28 cellular contexts compared by ENCODE assay signal in the genomic region with DNA sequence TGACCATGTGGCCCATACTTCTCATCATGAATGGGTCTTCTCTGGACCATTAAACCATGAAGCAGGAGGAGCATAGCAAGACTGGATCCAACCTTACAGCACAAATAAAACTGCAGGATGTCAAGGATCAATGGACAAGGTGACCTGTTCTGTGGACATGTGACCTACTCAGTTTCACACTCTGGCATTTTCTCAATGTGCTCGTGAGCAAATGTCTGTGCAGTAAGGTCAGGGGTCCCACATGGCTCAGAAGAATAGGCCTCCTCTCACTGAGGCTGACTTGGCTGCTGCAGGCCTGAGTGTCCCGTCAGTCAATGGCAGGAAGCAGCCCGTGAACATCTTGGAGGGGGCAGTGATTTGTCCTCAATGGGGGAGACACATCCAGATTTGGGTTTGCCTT.
A peak's percentile ranks its signal among the peaks of the same experiment; 100 is the strongest.
DNase-seq lines count a peak whose midpoint lies in the region; ATAC-seq and TF ChIP-seq lines count a peak whose summit lies in the region.
"Had no signal": no experiment of that assay in that cellular context is flagged by ENCODE, and none has a peak within 500 bp of the region (broad histone marks: within the 10 kb centered on the region; RNA-seq: fewer than 3 reads in every experiment).

No MANE protein-coding gene starts in this region.

- H3K4me1 ChIP-seq in CD4-positive, alpha-beta memory T cell (ENCODE audit: insufficient read depth, low read length): peaks cover 35% of the 10 kb centered on the region
- H3K4me1 ChIP-seq in effector memory CD4-positive, alpha-beta T cell (ENCODE audit: control insufficient read depth, insufficient read depth, low read length, poor library complexity, severe bottlenecking): peaks cover 7% of the 10 kb centered on the region
- peaks cover 0 to 17% of the 10 kb centered on the region in 2 donors for H3K4me1 ChIP-seq in naive thymus-derived CD4-positive, alpha-beta T cell (ENCODE audit: control insufficient read depth in 2 of 2, insufficient read depth in 2 of 2, low read length in 2 of 2)
- no peaks in the 10 kb centered on the region for H3K4me1 ChIP-seq in stomach

- TF ChIP-seq EP300 in stomach (IDR thresholded peaks at IDR 0.05): no peak

- peaks cover 21 to 45% (median 33%) of the 10 kb centered on the region in 4 donors for H3K4me1 Mint-ChIP-seq in CD4-positive, alpha-beta memory T cell
- H3K4me1 Mint-ChIP-seq in IgD-negative memory B cell: peaks cover 45 to 61% (median 54%) of the 10 kb centered on the region in 3 donors
- H3K4me1 Mint-ChIP-seq in MCF 10A (ENCODE audit: insufficient read depth, unreplicated experiment): peaks cover 25% of the 10 kb centered on the region
- H3K4me1 Mint-ChIP-seq in naive thymus-derived CD4-positive, alpha-beta T cell: peaks cover 0 to 43% (median 2%) of the 10 kb centered on the region in 7 donors
- H3K4me1 Mint-ChIP-seq in activated naive CD4-positive, alpha-beta T cell treated with anti-CD3 and anti-CD28 coated beads for 36 hours (ENCODE audit: low read depth): peaks cover 6% of the 10 kb centered on the region

- intact Hi-C loops in CD4-positive, alpha-beta memory T cell (cut with micrococcal nuclease): no loop called here
- intact Hi-C loops in MCF 10A (cut with micrococcal nuclease) (no loop called here), stomach (cut with DNase I; ENCODE audit: low total_unique reads) (no loop called here)
- intact Hi-C loops in naive thymus-derived CD4-positive, alpha-beta T cell (cut with micrococcal nuclease): no loop called here
- intact Hi-C loops in activated naive CD4-positive, alpha-beta T cell treated with anti-CD3 and anti-CD28 coated beads for 36 hours (cut with micrococcal nuclease): no loop called here

- H3K36me3 Mint-ChIP-seq in CD4-positive, alpha-beta memory T cell: no peaks in the 10 kb centered on the region
- H3K36me3 Mint-ChIP-seq in IgD-negative memory B cell: no peaks in the 10 kb centered on the region
- no peaks in the 10 kb centered on the region for H3K36me3 Mint-ChIP-seq in MCF 10A (ENCODE audit: insufficient read depth, unreplicated experiment)
- H3K36me3 Mint-ChIP-seq in naive thymus-derived CD4-positive, alpha-beta T cell: peaks cover 0 to 35% (median 0%) of the 10 kb centered on the region in 5 donors
- no peaks in the 10 kb centered on the region for H3K36me3 Mint-ChIP-seq in activated naive CD4-positive, alpha-beta T cell treated with anti-CD3 and anti-CD28 coated beads for 36 hours (ENCODE audit: low read depth)

- TF ChIP-seq POLR2A in stomach (IDR thresholded peaks at IDR 0.05): no peak

- DNase-seq in CD4-positive, alpha-beta memory T cell: no peak
- DNase-seq in MCF 10A (ENCODE audit: unreplicated experiment) (no peak), kidney tubule cell (ENCODE audit: low spot score) (peak; percentile 21), stomach (no peak)
- no peak for DNase-seq in effector memory CD4-positive, alpha-beta T cell
- no peak for DNase-seq in naive thymus-derived CD4-positive, alpha-beta T cell
- DNase-seq in activated naive CD4-positive, alpha-beta T cell treated with anti-CD3 and anti-CD28 coated beads for 36 hours: no peak
- DNase-seq: activated CD4-positive, alpha-beta T cell treated with anti-CD3 and anti-CD28 coated beads for 4 hours; activated CD8-positive, alpha-beta memory T cell treated with anti-CD3 and anti-CD28 coated beads for 24 hours; activated naive CD4-positive, alpha-beta T cell; activated T-cell treated with anti-CD3 and anti-CD28 coated beads, Interleukin-2, amount 50 U/mL, for 1 hour; brain microvascular endothelial cell; DND-41; effector CD4-positive, alpha-beta T cell; foreskin fibroblast; HCEC 1CT; KG1; naive thymus-derived CD8-positive, alpha-beta T cell; NCI-H1417 treated with DMSO at 0.1 percent for 48 hours; NCI-H2081 treated with DMSO at 0.1 percent for 48 hours; NCI-H748 treated with DMSO at 0.1 percent for 48 hours; RPMI8226; stimulated activated CD4-positive, alpha-beta T cell treated with anti-CD3 and anti-CD28 coated beads, Interleukin-2, amount 100 ng/mL, for 24 hours had no signal

- 77 to 93% (median 87%) methylated on average over 3 of the region's 3 CpGs for WGBS in stomach, 5 donors

- peak overlapping the region; percentile 1 to 83 (median 77) for H3K27ac Mint-ChIP-seq in CD4-positive, alpha-beta memory T cell
- peak overlapping the region in 2 of 3 donors; percentile 49 to 86 for H3K27ac Mint-ChIP-seq in IgD-negative memory B cell
- peak overlapping the region; percentile 85 for H3K27ac Mint-ChIP-seq in MCF 10A (ENCODE audit: low read depth, unreplicated experiment)
- peak overlapping the region in 1 of 9 donors; percentile 38 for H3K27ac Mint-ChIP-seq in naive thymus-derived CD4-positive, alpha-beta T cell
- H3K27ac Mint-ChIP-seq in activated naive CD4-positive, alpha-beta T cell treated with anti-CD3 and anti-CD28 coated beads for 36 hours: no peak overlapping the region

- TF ChIP-seq CTCF in MCF 10A (IDR thresholded peaks at IDR 0.05; ENCODE audit: unreplicated experiment) (no peak), stomach (IDR thresholded peaks at IDR 0.05) (no peak)

- no peaks in the 10 kb centered on the region for H3K36me3 ChIP-seq in CD4-positive, alpha-beta memory T cell (ENCODE audit: insufficient read depth, low read length)
- no peaks in the 10 kb centered on the region for H3K36me3 ChIP-seq in effector memory CD4-positive, alpha-beta T cell (ENCODE audit: control insufficient read depth, insufficient read depth, low read length)
- H3K36me3 ChIP-seq in naive thymus-derived CD4-positive, alpha-beta T cell (ENCODE audit: control insufficient read depth in 2 of 3, insufficient read depth in 3 of 3, low read length in 3 of 3): no peaks in the 10 kb centered on the region
- H3K36me3 ChIP-seq in stomach: no peaks in the 10 kb centered on the region
- H3K36me3 ChIP-seq: BLaER1, brain microvascular endothelial cell had no signal

- BruUV-seq in MCF 10A (replicated peaks; lab: Mats Ljungman, UMichigan): no TSS peak

- H3K4me3 Mint-ChIP-seq in CD4-positive, alpha-beta memory T cell: peak overlapping the region in 5 of 8 donors; percentile 24 to 79 (median 62)
- H3K4me3 Mint-ChIP-seq in IgD-negative memory B cell (peak overlapping the region in 1 of 4 donors; percentile 47), MCF 10A (ENCODE audit: unreplicated experiment) (no peak overlapping the region)
- H3K4me3 Mint-ChIP-seq in naive thymus-derived CD4-positive, alpha-beta T cell: peak overlapping the region in 2 of 10 donors; percentile 9 to 29
- no peak overlapping the region for H3K4me3 Mint-ChIP-seq in activated naive CD4-positive, alpha-beta T cell treated with anti-CD3 and anti-CD28 coated beads for 36 hours
- H3K4me3 Mint-ChIP-seq: naive thymus-derived CD8-positive, alpha-beta T cell had no signal

- H3K27me3 ChIP-seq in CD4-positive, alpha-beta memory T cell (ENCODE audit: insufficient read depth, low read length): no peaks in the 10 kb centered on the region
- no peaks in the 10 kb centered on the region for H3K27me3 ChIP-seq in effector memory CD4-positive, alpha-beta T cell (replicated peaks; ENCODE audit: control insufficient read depth, insufficient read depth, low read length, poor library complexity, severe bottlenecking)
- H3K27me3 ChIP-seq in naive thymus-derived CD4-positive, alpha-beta T cell (ENCODE audit: control insufficient read depth in 2 of 2, insufficient read depth in 2 of 2, low read length in 2 of 2): no peaks in the 10 kb centered on the region
- no peaks in the 10 kb centered on the region for H3K27me3 ChIP-seq in stomach
- H3K27me3 ChIP-seq: BLaER1, brain microvascular endothelial cell had no signal

- CTCF ChIA-PET in CD4-positive, alpha-beta memory T cell (lab: Charles Lee; ENCODE audit: partially characterized antibody): interaction anchor here (1.1 to 1.5 kb wide), 3 partner anchors 11 to 61 kb away, joined by 8 to 9 read pairs (median 8); no protein-coding TSS in a partner anchor
- CTCF ChIA-PET in MCF 10A (lab: Yijun Ruan, JAX): interaction anchor here (0.6 to 1.8 kb wide), 8 partner anchors 7 to 63 kb away, joined by 3 to 16 read pairs (median 4); no protein-coding TSS in a partner anchor
- CTCF ChIA-PET in naive thymus-derived CD4-positive, alpha-beta T cell (lab: Charles Lee): interaction anchor here (0.9 kb wide), 1 partner anchor 8 kb away, joined by 4 read pairs; no protein-coding TSS in a partner anchor
- CTCF ChIA-PET in activated naive CD4-positive, alpha-beta T cell treated with anti-CD3 and anti-CD28 coated beads for 36 hours (lab: Charles Lee): no interaction called here

- H3K4me3 ChIP-seq in CD4-positive, alpha-beta memory T cell (ENCODE audit: low read length in 2 of 2): no peak overlapping the region
- no peak overlapping the region for H3K4me3 ChIP-seq in effector memory CD4-positive, alpha-beta T cell (ENCODE audit: insufficient read depth, low read depth, low read length, poor library complexity, severe bottlenecking)
- H3K4me3 ChIP-seq in naive thymus-derived CD4-positive, alpha-beta T cell (ENCODE audit: low read length): no peak overlapping the region
- no peak overlapping the region for H3K4me3 ChIP-seq in stomach
- H3K4me3 ChIP-seq: BLaER1, SK-N-MC, smooth muscle cell had no signal

- ATAC-seq in naive thymus-derived CD4-positive, alpha-beta T cell: no peak
- ATAC-seq: left lobe of liver; naive thymus-derived CD8-positive, alpha-beta T cell had no signal

- no peak overlapping the region for H3K27ac ChIP-seq in CD4-positive, alpha-beta memory T cell (ENCODE audit: low read depth, low read length)
- no peak overlapping the region for H3K27ac ChIP-seq in effector memory CD4-positive, alpha-beta T cell (ENCODE audit: insufficient read depth, low read length, poor library complexity, severe bottlenecking)
- H3K27ac ChIP-seq in naive thymus-derived CD4-positive, alpha-beta T cell (ENCODE audit: low read depth, low read length): no peak overlapping the region
- H3K27ac ChIP-seq in stomach: no peak overlapping the region
- H3K27ac ChIP-seq: BLaER1, brain microvascular endothelial cell, SK-N-MC had no signal

- peaks cover 0 to 12% (median 4%) of the 10 kb centered on the region in 8 donors for H3K9me3 Mint-ChIP-seq in CD4-positive, alpha-beta memory T cell
- H3K9me3 Mint-ChIP-seq in IgD-negative memory B cell (no peaks in the 10 kb centered on the region), MCF 10A (ENCODE audit: unreplicated experiment) (no peaks in the 10 kb centered on the region)
- H3K9me3 Mint-ChIP-seq in naive thymus-derived CD4-positive, alpha-beta T cell: peaks cover 0 to 24% (median 8%) of the 10 kb centered on the region in 11 donors
- H3K9me3 Mint-ChIP-seq in activated naive CD4-positive, alpha-beta T cell treated with anti-CD3 and anti-CD28 coated beads for 36 hours: peaks cover 3% of the 10 kb centered on the region

- no peaks in the 10 kb centered on the region for H3K9me3 ChIP-seq in CD4-positive, alpha-beta memory T cell (ENCODE audit: control insufficient read depth in 1 of 2, low read length in 2 of 2)
- no peaks in the 10 kb centered on the region for H3K9me3 ChIP-seq in effector memory CD4-positive, alpha-beta T cell (ENCODE audit: control insufficient read depth, low read length)
- no peaks in the 10 kb centered on the region for H3K9me3 ChIP-seq in naive thymus-derived CD4-positive, alpha-beta T cell (ENCODE audit: control insufficient read depth in 2 of 3, low read length in 3 of 3)
- H3K9me3 ChIP-seq in stomach: peaks cover 0 to 6% (median 0%) of the 10 kb centered on the region in 4 donors

- POLR2A ChIA-PET in CD4-positive, alpha-beta memory T cell (lab: Charles Lee; ENCODE audit: partially characterized antibody): interaction anchor here (1.0 kb wide), 1 partner anchor 114 kb away, joined by 3 read pairs; no protein-coding TSS in a partner anchor
- POLR2A ChIA-PET in MCF 10A (lab: Yijun Ruan, JAX): interaction anchor here (0.6 to 3.2 kb wide), 15 partner anchors 9 to 210 kb away, joined by 3 to 27 read pairs (median 5); no protein-coding TSS in a partner anchor
- POLR2A ChIA-PET in naive thymus-derived CD4-positive, alpha-beta T cell (lab: Charles Lee): no interaction called here

- peaks cover 0 to 2% of the 10 kb centered on the region in 2 donors for H3K27me3 Mint-ChIP-seq in CD4-positive, alpha-beta memory T cell
- H3K27me3 Mint-ChIP-seq in IgD-negative memory B cell: no peaks in the 10 kb centered on the region
- H3K27me3 Mint-ChIP-seq in MCF 10A (ENCODE audit: insufficient read depth, unreplicated experiment): no peaks in the 10 kb centered on the region
- peaks cover 0 to 8% (median 2%) of the 10 kb centered on the region in 5 donors for H3K27me3 Mint-ChIP-seq in naive thymus-derived CD4-positive, alpha-beta T cell
- H3K27me3 Mint-ChIP-seq in activated naive CD4-positive, alpha-beta T cell treated with anti-CD3 and anti-CD28 coated beads for 36 hours (ENCODE audit: low read depth): no peaks in the 10 kb centered on the region

Comparison
In these comparisons a context has a peak if more than half of its experiments do, and no peak if none do; other contexts are left out.
1. H3K4me3 Mint-ChIP-seq: peak in CD4-positive, alpha-beta memory T cell (5 of 8); none in MCF 10A (single experiment) and activated naive CD4-positive, alpha-beta T cell treated with anti-CD3 and anti-CD28 coated beads for 36 hours (single experiment).